ENCODE assay signal across 15 cellular contexts in genomic region chr10:49081532-49082275, GRCh38. TPM values are rescaled to one million over a fixed set of nuclear protein-coding genes. Genes with fewer than 3 reads are reported as not detected.
A peak's percentile ranks its signal among the peaks of the same experiment; 100 is the strongest.
DNase-seq lines count a peak whose midpoint lies in the region; ATAC-seq and TF ChIP-seq lines count a peak whose summit lies in the region.
"Had no signal": no experiment of that assay in that cellular context is flagged by ENCODE, and none has a peak within 500 bp of the region (broad histone marks: within the 10 kb centered on the region; RNA-seq: fewer than 3 reads in every experiment).

No MANE protein-coding gene starts in this region.

- H3K4me1 ChIP-seq in HEK293 (ENCODE audit: control insufficient read depth, insufficient read depth, low read length) (no peaks in the 10 kb centered on the region), hepatocyte (ENCODE audit: insufficient read depth) (peaks cover 12% of the 10 kb centered on the region)
- H3K4me1 ChIP-seq in effector memory CD4-positive, alpha-beta T cell (ENCODE audit: control insufficient read depth, insufficient read depth, low read length, poor library complexity, severe bottlenecking), result no peaks in the 10 kb centered on the region

- H3K9me3 Mint-ChIP-seq in activated CD4-positive, alpha-beta T cell treated with anti-CD3 and anti-CD28 coated beads, Interleukin-2, amount 10 ng/mL, durations not matched to agents 7 days and 5 days, result peaks cover 8% of the 10 kb centered on the region
- peaks cover 0 to 4% of the 10 kb centered on the region in 2 donors for H3K9me3 Mint-ChIP-seq in activated naive CD4-positive, alpha-beta T cell treated with anti-CD3 and anti-CD28 coated beads, Interleukin-2, amount 50 U/mL, for 72 hours

- peaks cover 4% of the 10 kb centered on the region for H3K27me3 Mint-ChIP-seq in activated CD4-positive, alpha-beta T cell treated with anti-CD3 and anti-CD28 coated beads, Interleukin-2, amount 10 ng/mL, durations not matched to agents 7 days and 5 days

- H4K20me1 ChIP-seq in hepatocyte (ENCODE audit: insufficient read depth, poor library complexity, severe bottlenecking), result no peaks in the 10 kb centered on the region

- intact Hi-C loops in sciatic nerve (cut with DNase I), result no loop called here

- no peak overlapping the region for H2AFZ ChIP-seq in hepatocyte

- CTCF ChIA-PET in HEK293 (lab: Yijun Ruan, JAX), result no interaction called here
- CTCF ChIA-PET in activated CD4-positive, alpha-beta T cell treated with anti-CD3 and anti-CD28 coated beads, Interleukin-2, amount 10 ng/mL, durations not matched to agents 7 days and 5 days (lab: Charles Lee), result no interaction called here

- H3K4me3 ChIP-seq in HEK293 (ENCODE audit: low read depth, low read length), result no peak overlapping the region
- no peak overlapping the region for H3K4me3 ChIP-seq in astrocyte of the spinal cord (ENCODE audit: low read depth, low read length)
- no peak overlapping the region for H3K4me3 ChIP-seq in hepatocyte
- no peak overlapping the region for H3K4me3 ChIP-seq in effector memory CD4-positive, alpha-beta T cell (ENCODE audit: insufficient read depth, low read depth, low read length, poor library complexity, severe bottlenecking)
- H3K4me3 ChIP-seq: mucosa of descending colon, sigmoid colon had no signal

- 55% methylated on average over 9 of the region's 9 CpGs for WGBS in hepatocyte (ENCODE audit: low lambda C conversion rate, missing lambda C conversion rate)

- H3K27ac Mint-ChIP-seq in activated CD4-positive, alpha-beta T cell treated with anti-CD3 and anti-CD28 coated beads, Interleukin-2, amount 10 ng/mL, durations not matched to agents 7 days and 5 days, result no peak overlapping the region
- H3K27ac Mint-ChIP-seq in activated naive CD4-positive, alpha-beta T cell treated with anti-CD3 and anti-CD28 coated beads, Interleukin-2, amount 50 U/mL, for 72 hours, result no peak overlapping the region

- no peaks in the 10 kb centered on the region for H3K9me2 ChIP-seq in hepatocyte (replicated peaks; ENCODE audit: insufficient read depth)

- no peak overlapping the region for H3K4me3 Mint-ChIP-seq in activated CD4-positive, alpha-beta T cell treated with anti-CD3 and anti-CD28 coated beads, Interleukin-2, amount 10 ng/mL, durations not matched to agents 7 days and 5 days

- in situ Hi-C loops in astrocyte of the spinal cord (cut with HindIII; ENCODE audit: low sequenced_read_pairs), result no loop called here

- H3K36me3 ChIP-seq in HEK293 (ENCODE audit: control insufficient read depth in 2 of 2, insufficient read depth in 1 of 2, low read length in 2 of 2) (no peaks in the 10 kb centered on the region), hepatocyte (replicated peaks; ENCODE audit: insufficient read depth, low read depth) (no peaks in the 10 kb centered on the region)
- no peaks in the 10 kb centered on the region for H3K36me3 ChIP-seq in effector memory CD4-positive, alpha-beta T cell (ENCODE audit: control insufficient read depth, insufficient read depth, low read length)

- H3K79me2 ChIP-seq in hepatocyte, result no peaks in the 10 kb centered on the region

- H3K4me1 Mint-ChIP-seq in activated CD4-positive, alpha-beta T cell treated with anti-CD3 and anti-CD28 coated beads, Interleukin-2, amount 10 ng/mL, durations not matched to agents 7 days and 5 days, result peaks cover 16% of the 10 kb centered on the region

- peak overlapping the region; percentile 0 for H3K4me2 ChIP-seq in hepatocyte

- DNase-seq in astrocyte of the spinal cord (ENCODE audit: low read depth, low spot score), result peak; percentile 51
- DNase-seq in hepatocyte (ENCODE audit: low spot score), result no peak
- no peak for DNase-seq in sciatic nerve (ENCODE audit: low spot score)
- DNase-seq in activated CD4-positive, alpha-beta T cell treated with anti-CD3 and anti-CD28 coated beads, Interleukin-2, amount 10 ng/mL, durations not matched to agents 7 days and 5 days, result no peak
- no peak for DNase-seq in effector memory CD4-positive, alpha-beta T cell
- DNase-seq in OCI-M1 (lab: John Stamatoyannopoulos, UW), result no peak
- no peak for DNase-seq in activated naive CD4-positive, alpha-beta T cell treated with anti-CD3 and anti-CD28 coated beads, Interleukin-2, amount 50 U/mL, for 72 hours (ENCODE audit: low spot score in 2 of 2)
- DNase-seq: activated CD4-positive, alpha-beta T cell treated with anti-CD3 and anti-CD28 coated beads, Interleukin-2, amount 50 U/mL, for 4 hours; mucosa of descending colon; NCI-H1417; NK-92 treated with Interleukin-12 subunit alpha and Interleukin-12 subunit beta, amount 100 ng/mL, for 24 hours; sigmoid colon had no signal

- no peak for TF ChIP-seq CTCF in HEK293 (tag by site-specific recombination; IDR thresholded peaks at IDR 0.05)
- no peak for TF ChIP-seq CTCF in astrocyte of the spinal cord (IDR thresholded peaks at IDR 0.05; ENCODE audit: low read depth, low read length)
- TF ChIP-seq CTCF in hepatocyte (IDR thresholded peaks at IDR 0.05; ENCODE audit: poor library complexity), result no peak

- POLR2A ChIA-PET in HEK293 (lab: Yijun Ruan, JAX), result no interaction called here
- POLR2A ChIA-PET in activated CD4-positive, alpha-beta T cell treated with anti-CD3 and anti-CD28 coated beads, Interleukin-2, amount 10 ng/mL, durations not matched to agents 7 days and 5 days (lab: Charles Lee), result no interaction called here

- H3K9me3 ChIP-seq in HEK293 (ENCODE audit: control insufficient read depth, insufficient read depth, low read depth, low read length), result no peaks in the 10 kb centered on the region
- H3K9me3 ChIP-seq in hepatocyte (ENCODE audit: low read depth), result peaks cover 2% of the 10 kb centered on the region
- no peaks in the 10 kb centered on the region for H3K9me3 ChIP-seq in effector memory CD4-positive, alpha-beta T cell (ENCODE audit: control insufficient read depth, low read length)

- ATAC-seq in sciatic nerve, result peak; percentile 21
- ATAC-seq in activated naive CD4-positive, alpha-beta T cell treated with anti-CD3 and anti-CD28 coated beads, Interleukin-2, amount 50 U/mL, for 72 hours, result no peak
- ATAC-seq: mucosa of descending colon had no signal

- no peak overlapping the region for H3K27ac ChIP-seq in HEK293 (ENCODE audit: extremely low read depth, low read depth, low read length)
- H3K27ac ChIP-seq in hepatocyte, result peak overlapping the region; percentile 27
- no peak overlapping the region for H3K27ac ChIP-seq in effector memory CD4-positive, alpha-beta T cell (ENCODE audit: insufficient read depth, low read length, poor library complexity, severe bottlenecking)
- H3K27ac ChIP-seq: C4-2B had no signal

- no peaks in the 10 kb centered on the region for H3K27me3 ChIP-seq in hepatocyte
- no peaks in the 10 kb centered on the region for H3K27me3 ChIP-seq in effector memory CD4-positive, alpha-beta T cell (replicated peaks; ENCODE audit: control insufficient read depth, insufficient read depth, low read length, poor library complexity, severe bottlenecking)
- H3K27me3 ChIP-seq: sigmoid colon had no signal

- no peaks in the 10 kb centered on the region for H3K36me3 Mint-ChIP-seq in activated CD4-positive, alpha-beta T cell treated with anti-CD3 and anti-CD28 coated beads, Interleukin-2, amount 10 ng/mL, durations not matched to agents 7 days and 5 days (ENCODE audit: low read depth)
- no peaks in the 10 kb centered on the region for H3K36me3 Mint-ChIP-seq in activated naive CD4-positive, alpha-beta T cell treated with anti-CD3 and anti-CD28 coated beads, Interleukin-2, amount 50 U/mL, for 72 hours

TF ChIP-seq in HEK293, 187 proteins besides CTCF, POLR2A, EP300 and RAD21:
- TF ChIP-seq ZIC2 (tag by site-specific recombination; IDR thresholded peaks at IDR 0.05) (peak; percentile 70), ZNF133 (tag by site-specific recombination; IDR thresholded peaks at IDR 0.05) (no peak), ZNF280C (tag by site-specific recombination; IDR thresholded peaks at IDR 0.05) (no peak)

RNA-seq across cellular contexts. Expression of gene VSTM4, which starts 33.6 kb away (rescaled TPM):
- 6.5 and 10.2 TPM in 2 replicates for total RNA-seq in hepatocyte
- polyA plus RNA-seq in hepatocyte, result 8.5 and 9.0 TPM in 2 replicates
- total RNA-seq in sciatic nerve, result 16.4 TPM
- total RNA-seq in activated CD4-positive, alpha-beta T cell treated with anti-CD3 and anti-CD28 coated beads, Interleukin-2, amount 10 ng/mL, durations not matched to agents 7 days and 5 days, result under 1 TPM; 0.12 to 0.15 TPM
- total RNA-seq in activated naive CD4-positive, alpha-beta T cell treated with anti-CD3 and anti-CD28 coated beads, Interleukin-2, amount 50 U/mL, for 72 hours, result not detected

RNA-seq across cellular contexts. Expression of gene FAM170B, which starts 52.1 kb away (rescaled TPM):
- total RNA-seq in hepatocyte (not detected in 2 replicates), sciatic nerve (not detected)
- polyA plus RNA-seq in hepatocyte, result not detected in 2 replicates
- total RNA-seq in activated CD4-positive, alpha-beta T cell treated with anti-CD3 and anti-CD28 coated beads, Interleukin-2, amount 10 ng/mL, durations not matched to agents 7 days and 5 days, result not detected
- total RNA-seq in activated naive CD4-positive, alpha-beta T cell treated with anti-CD3 and anti-CD28 coated beads, Interleukin-2, amount 50 U/mL, for 72 hours, result not detected
- total RNA-seq: mucosa of descending colon, sigmoid colon, urinary bladder had no signal
- polyA plus RNA-seq: sigmoid colon, urinary bladder had no signal
